8 cellular contexts compared by ENCODE assay signal in the genomic region with DNA sequence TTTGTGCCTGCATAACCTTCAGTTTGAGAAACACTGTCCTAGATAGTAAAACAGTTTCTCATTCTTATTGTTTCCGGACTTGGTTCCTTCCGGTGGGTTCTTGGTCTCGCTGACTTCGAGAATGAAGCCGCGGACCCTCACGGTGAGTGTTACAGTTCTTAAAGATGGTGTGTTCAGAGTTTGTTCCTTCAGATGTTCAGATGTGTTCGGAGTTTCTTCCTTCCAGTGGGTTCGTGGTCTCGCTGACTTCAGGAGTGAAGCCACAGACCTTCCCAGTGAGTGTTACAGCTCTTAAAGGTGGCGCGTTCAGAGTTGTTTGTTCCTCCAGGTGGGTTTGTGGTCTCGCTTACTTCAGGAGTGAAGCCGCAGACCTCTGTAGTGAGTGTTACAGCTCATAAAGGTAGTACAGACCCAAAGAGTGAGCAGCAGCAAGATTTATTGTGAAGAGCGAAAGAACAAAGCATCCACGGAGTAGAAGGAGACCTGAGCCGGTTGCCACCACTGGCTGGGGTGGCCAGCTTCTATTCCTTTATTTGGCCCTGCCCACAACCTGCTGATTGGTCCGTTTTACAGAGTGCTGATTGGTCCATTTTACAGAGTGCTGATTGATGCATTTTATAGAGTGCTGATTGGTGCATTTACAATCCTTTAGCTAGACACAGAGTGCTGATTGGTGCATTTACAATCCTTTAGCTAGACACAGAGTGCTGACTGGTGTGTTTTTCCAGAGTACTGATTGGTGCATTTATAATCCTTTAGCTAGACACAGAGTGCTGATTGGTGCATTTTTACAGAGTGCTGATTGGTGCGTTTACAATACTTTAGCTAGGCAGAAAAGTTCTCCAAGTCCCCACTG. TPM values are rescaled to one million over a fixed set of nuclear protein-coding genes. Genes with fewer than 3 reads are reported as not detected.
A peak's percentile ranks its signal among the peaks of the same experiment; 100 is the strongest.
DNase-seq lines count a peak whose midpoint lies in the region; ATAC-seq and TF ChIP-seq lines count a peak whose summit lies in the region.
"Not testable (repeated sequence)": the region's sequence is repeated elsewhere in the genome, so short reads cannot be mapped to it uniquely, and the experiment has no call there.

No MANE protein-coding gene starts in this region.

- H3K36me3 ChIP-seq in CD8-positive, alpha-beta T cell (ENCODE audit: insufficient read depth, low read length); left ventricle myocardium inferior: not testable (repeated sequence)

- peaks cover 38% of the 10 kb centered on the region for H3K4me1 ChIP-seq in CD8-positive, alpha-beta T cell (ENCODE audit: insufficient read depth, low read length)
- H3K4me1 ChIP-seq in left ventricle myocardium inferior = peaks cover 90% of the 10 kb centered on the region

- peaks cover 79% of the 10 kb centered on the region for H3K4me1 Mint-ChIP-seq in CD8-positive, alpha-beta T cell (ENCODE audit: low read depth)
- peaks cover 8 to 25% (median 15%) of the 10 kb centered on the region in 3 donors for H3K4me1 Mint-ChIP-seq in IgD-negative memory B cell

- peak overlapping the region; percentile 21 for H3K4me3 ChIP-seq in CD8-positive, alpha-beta T cell (ENCODE audit: low read depth, low read length)
- not testable (repeated sequence) for H3K4me3 ChIP-seq in left ventricle myocardium inferior

- intact Hi-C loops in CD8-positive, alpha-beta T cell (cut with DNase I, micrococcal nuclease) = loop anchor here (1.0 to 10.0 kb wide), 5 partner anchors 8 to 900 kb away; a partner anchor contains a TSS
- intact Hi-C loops in left ventricle myocardium inferior (cut with micrococcal nuclease) = not testable (repeated sequence)

- H3K27ac Mint-ChIP-seq in CD8-positive, alpha-beta T cell = peak overlapping the region; percentile 94
- H3K27ac Mint-ChIP-seq in IgD-negative memory B cell = peak overlapping the region; percentile 32 to 87 (median 42)

- not testable (repeated sequence) for H3K9me3 Mint-ChIP-seq in CD8-positive, alpha-beta T cell; IgD-negative memory B cell

- not testable (repeated sequence) for H3K36me3 Mint-ChIP-seq in CD8-positive, alpha-beta T cell; IgD-negative memory B cell

- not testable (repeated sequence) for H3K27me3 Mint-ChIP-seq in CD8-positive, alpha-beta T cell (ENCODE audit: low read depth); IgD-negative memory B cell

- peak overlapping the region; percentile 80 for H3K4me3 Mint-ChIP-seq in CD8-positive, alpha-beta T cell
- H3K4me3 Mint-ChIP-seq in IgD-negative memory B cell = peak overlapping the region; percentile 64 to 91 (median 82)

- H3K27me3 ChIP-seq in CD8-positive, alpha-beta T cell (ENCODE audit: insufficient read depth, low read length); left ventricle myocardium inferior (ENCODE audit: low read depth): not testable (repeated sequence)

- peak overlapping the region; percentile 34 for H3K27ac ChIP-seq in CD8-positive, alpha-beta T cell (ENCODE audit: low read depth, low read length)
- peak overlapping the region; percentile 96 for H3K27ac ChIP-seq in left ventricle myocardium inferior (replicated peaks)

- not testable (repeated sequence) for TF ChIP-seq CTCF in CD8-positive, alpha-beta T cell (IDR thresholded peaks at IDR 0.05); left ventricle myocardium inferior (IDR thresholded peaks at IDR 0.05; ENCODE audit: borderline replicate concordance)

- CTCF ChIA-PET in CD8-positive, alpha-beta T cell (lab: Charles Lee) = interaction anchor here (0.6 to 3.6 kb wide), 6 partner anchors 11 to 930 kb away, joined by 3 to 12 read pairs (median 3); no protein-coding TSS in a partner anchor

- not testable (repeated sequence) for H3K9me3 ChIP-seq in CD8-positive, alpha-beta T cell (ENCODE audit: low read length); left ventricle myocardium inferior (replicated peaks)

- DNase-seq in CD8-positive, alpha-beta T cell = peak; percentile 33 to 86 (median 68)
- peak; percentile 45 for DNase-seq in activated CD4-positive, CD25-positive, alpha-beta regulatory T cell treated with anti-CD3 and anti-CD28 coated beads, Interleukin-2, amount 50 U/mL, for 72 hours
- peak; percentile 64 for DNase-seq in activated CD8-positive, alpha-beta memory T cell treated with anti-CD3 and anti-CD28 coated beads, Interleukin-2, amount 50 U/mL, for 1 hour (ENCODE audit: extremely low read depth)
- peak; percentile 62 for DNase-seq in activated gamma-delta T cell treated with Interleukin-2 at 50 U/mL for 16 hours
- not testable (repeated sequence) for DNase-seq in left ventricle myocardium inferior
- DNase-seq in stimulated activated CD4-positive, alpha-beta T cell treated with anti-CD3 and anti-CD28 coated beads, Interleukin-1b, Interleukin-23, amount 100 ng/mL, for 48 hours = peak; percentile 70
- peak; percentile 71 for DNase-seq in stimulated activated CD8-positive, alpha-beta memory T cell treated with anti-CD3 and anti-CD28 coated beads, Interleukin-4, amount 100 ng/mL, for 48 hours

- peak; percentile 71 for ATAC-seq in CD8-positive, alpha-beta T cell

- POLR2A ChIA-PET in CD8-positive, alpha-beta T cell (lab: Charles Lee) = interaction anchor here (0.7 to 2.3 kb wide), 3 partner anchors 10 to 582 kb away, joined by 3 to 17 read pairs (median 5); a partner anchor contains a TSS

RNA-seq across cellular contexts. Expression of a gene that starts 8.4 kb away (rescaled TPM):
- total RNA-seq in CD8-positive, alpha-beta T cell = 1 to 10 TPM; 9.5 to 9.8 TPM
- 6.0 TPM for polyA plus RNA-seq in IgD-negative memory B cell
- total RNA-seq in left ventricle myocardium inferior = 437 TPM

Comparison
In these comparisons a context has a peak if more than half of its experiments do, and no peak if none do; other contexts are left out.
1. RNA of a gene that starts 8.4 kb away (total RNA-seq): 437 TPM in left ventricle myocardium inferior (single experiment); 9.5 to 9.8 TPM in CD8-positive, alpha-beta T cell; every median in the first group is over 10 times any median in the second.